ENCODE assay signal across 1 cellular context in the genomic region with DNA sequence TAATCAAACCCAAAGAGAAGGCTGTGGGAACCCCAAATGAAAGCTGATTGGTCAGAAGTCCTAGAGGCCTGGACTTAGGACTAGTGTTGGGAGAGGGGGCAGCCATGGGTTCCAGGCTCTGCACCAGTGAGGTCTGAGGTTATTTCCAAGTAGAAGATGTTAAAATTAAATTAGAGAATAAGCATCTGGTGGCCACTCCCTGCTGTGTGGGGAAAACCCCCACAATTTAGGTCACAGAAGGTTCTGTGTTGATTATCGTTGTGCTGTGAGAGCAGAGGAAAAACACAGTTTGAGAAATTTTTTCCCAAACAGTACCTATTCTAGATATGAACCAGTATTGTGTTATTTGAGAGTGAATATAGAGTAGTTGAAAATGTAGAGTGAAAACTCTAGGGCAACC.
TF ChIP-seq lines count a peak whose summit lies in the region.

No MANE protein-coding gene starts in this region.

TF ChIP-seq in GM12878, 131 proteins besides CTCF, POLR2A, EP300 and RAD21:
- no peak for TF ChIP-seq MLLT1 (IDR thresholded peaks at IDR 0.05)
- TF ChIP-seq RFX5 (IDR thresholded peaks at IDR 0.05; ENCODE audit: low read depth, low read length) = no peak
- peak; percentile 31; the same call in 1 of the 2 replicates for TF ChIP-seq RUNX3 (IDR thresholded peaks at IDR 0.05; ENCODE audit: low read length)
- no peak for TF ChIP-seq CREB1 (IDR thresholded peaks at IDR 0.05; ENCODE audit: low read depth)
- TF ChIP-seq ZNF384 (IDR thresholded peaks at IDR 0.05; ENCODE audit: borderline replicate concordance, low read depth, low read length) = no peak
- TF ChIP-seq ZBTB33 (IDR thresholded peaks at IDR 0.05) = no peak
- no peak for TF ChIP-seq HCFC1 (IDR thresholded peaks at IDR 0.05; ENCODE audit: low read length)
- TF ChIP-seq NR2C1 (IDR thresholded peaks at IDR 0.05) = no peak
- TF ChIP-seq, protein P1, sequence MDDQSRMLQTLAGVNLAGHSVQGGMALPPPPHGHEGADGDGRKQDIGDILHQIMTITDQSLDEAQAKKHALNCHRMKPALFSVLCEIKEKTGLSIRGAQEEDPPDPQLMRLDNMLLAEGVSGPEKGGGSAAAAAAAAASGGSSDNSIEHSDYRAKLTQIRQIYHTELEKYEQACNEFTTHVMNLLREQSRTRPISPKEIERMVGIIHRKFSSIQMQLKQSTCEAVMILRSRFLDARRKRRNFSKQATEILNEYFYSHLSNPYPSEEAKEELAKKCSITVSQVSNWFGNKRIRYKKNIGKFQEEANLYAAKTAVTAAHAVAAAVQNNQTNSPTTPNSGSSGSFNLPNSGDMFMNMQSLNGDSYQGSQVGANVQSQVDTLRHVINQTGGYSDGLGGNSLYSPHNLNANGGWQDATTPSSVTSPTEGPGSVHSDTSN (IDR thresholded peaks at IDR 0.05; ENCODE audit: insufficient replicate concordance, low read depth, low read length) = no peak
- TF ChIP-seq FOXM1 (IDR thresholded peaks at IDR 0.05; ENCODE audit: low read depth, low read length) = no peak; the same call in 1 of the 2 replicates
- TF ChIP-seq RCOR1 (conservative IDR thresholded peaks at IDR 0.05; ENCODE audit: low read depth, low read length) = no peak
- TF ChIP-seq, protein P2, sequence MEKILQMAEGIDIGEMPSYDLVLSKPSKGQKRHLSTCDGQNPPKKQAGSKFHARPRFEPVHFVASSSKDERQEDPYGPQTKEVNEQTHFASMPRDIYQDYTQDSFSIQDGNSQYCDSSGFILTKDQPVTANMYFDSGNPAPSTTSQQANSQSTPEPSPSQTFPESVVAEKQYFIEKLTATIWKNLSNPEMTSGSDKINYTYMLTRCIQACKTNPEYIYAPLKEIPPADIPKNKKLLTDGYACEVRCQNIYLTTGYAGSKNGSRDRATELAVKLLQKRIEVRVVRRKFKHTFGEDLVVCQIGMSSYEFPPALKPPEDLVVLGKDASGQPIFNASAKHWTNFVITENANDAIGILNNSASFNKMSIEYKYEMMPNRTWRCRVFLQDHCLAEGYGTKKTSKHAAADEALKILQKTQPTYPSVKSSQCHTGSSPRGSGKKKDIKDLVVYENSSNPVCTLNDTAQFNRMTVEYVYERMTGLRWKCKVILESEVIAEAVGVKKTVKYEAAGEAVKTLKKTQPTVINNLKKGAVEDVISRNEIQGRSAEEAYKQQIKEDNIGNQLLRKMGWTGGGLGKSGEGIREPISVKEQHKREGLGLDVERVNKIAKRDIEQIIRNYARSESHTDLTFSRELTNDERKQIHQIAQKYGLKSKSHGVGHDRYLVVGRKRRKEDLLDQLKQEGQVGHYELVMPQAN (conservative IDR thresholded peaks at IDR 0.05) = no peak
- TF ChIP-seq EED (IDR thresholded peaks at IDR 0.05; ENCODE audit: low read depth) = no peak
- TF ChIP-seq RBBP5 (conservative IDR thresholded peaks at IDR 0.05) = no peak
- TF ChIP-seq JUNB (IDR thresholded peaks at IDR 0.05) = peak; percentile 42; the same call in 1 of the 2 replicates
- no peak for TF ChIP-seq E2F4 (IDR thresholded peaks at IDR 0.05; ENCODE audit: low read depth, low read length)
- no peak for TF ChIP-seq KLF5 (IDR thresholded peaks at IDR 0.05; ENCODE audit: partially characterized antibody)
- no peak for TF ChIP-seq ZNF207 (IDR thresholded peaks at IDR 0.05; ENCODE audit: borderline replicate concordance)
